Comparison of ENCODE assay signal across 1 cellular context in the genomic region with DNA sequence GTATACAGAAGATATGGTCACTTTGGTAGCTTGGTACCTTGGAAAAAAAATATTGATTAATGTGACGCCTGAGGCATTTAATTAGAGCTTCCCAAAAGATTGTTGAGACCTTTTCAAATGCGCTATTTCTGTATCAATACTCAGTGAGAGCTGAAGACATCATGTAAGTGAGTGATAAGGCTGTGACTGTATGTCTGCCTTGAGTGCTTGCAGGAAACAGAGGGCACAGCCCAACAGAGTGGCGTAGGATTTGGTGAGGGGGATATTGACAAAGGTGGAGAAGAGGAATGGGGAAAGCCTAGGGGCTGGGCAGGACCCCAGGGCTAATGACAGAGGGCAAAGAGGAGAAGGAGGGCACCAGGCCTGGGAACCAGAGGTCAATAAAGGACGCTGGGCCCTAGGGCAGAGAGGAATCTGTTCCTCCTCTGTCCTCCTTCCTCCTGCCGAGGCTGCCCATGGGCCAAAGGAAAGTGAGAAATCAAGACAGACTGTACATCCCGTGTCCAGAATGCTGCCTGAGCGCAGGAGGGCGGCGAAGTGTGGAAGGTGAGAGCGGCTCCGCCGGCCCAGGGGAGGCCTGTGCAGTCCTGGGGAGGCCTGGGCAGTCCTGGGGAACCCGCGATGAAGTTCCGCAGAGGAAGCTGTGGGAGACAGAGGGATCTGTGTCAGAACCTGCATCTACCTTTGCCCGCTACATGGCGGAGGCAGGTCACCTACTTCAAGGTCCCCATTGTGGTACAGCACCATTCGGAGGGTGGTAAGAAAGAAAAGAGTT.
TF ChIP-seq lines count a peak whose summit lies in the region.

No MANE protein-coding gene starts in this region.

TF ChIP-seq in GM23338, 12 proteins besides CTCF, POLR2A, EP300 and RAD21 (continued from another document):
- TF ChIP-seq, protein P1, sequence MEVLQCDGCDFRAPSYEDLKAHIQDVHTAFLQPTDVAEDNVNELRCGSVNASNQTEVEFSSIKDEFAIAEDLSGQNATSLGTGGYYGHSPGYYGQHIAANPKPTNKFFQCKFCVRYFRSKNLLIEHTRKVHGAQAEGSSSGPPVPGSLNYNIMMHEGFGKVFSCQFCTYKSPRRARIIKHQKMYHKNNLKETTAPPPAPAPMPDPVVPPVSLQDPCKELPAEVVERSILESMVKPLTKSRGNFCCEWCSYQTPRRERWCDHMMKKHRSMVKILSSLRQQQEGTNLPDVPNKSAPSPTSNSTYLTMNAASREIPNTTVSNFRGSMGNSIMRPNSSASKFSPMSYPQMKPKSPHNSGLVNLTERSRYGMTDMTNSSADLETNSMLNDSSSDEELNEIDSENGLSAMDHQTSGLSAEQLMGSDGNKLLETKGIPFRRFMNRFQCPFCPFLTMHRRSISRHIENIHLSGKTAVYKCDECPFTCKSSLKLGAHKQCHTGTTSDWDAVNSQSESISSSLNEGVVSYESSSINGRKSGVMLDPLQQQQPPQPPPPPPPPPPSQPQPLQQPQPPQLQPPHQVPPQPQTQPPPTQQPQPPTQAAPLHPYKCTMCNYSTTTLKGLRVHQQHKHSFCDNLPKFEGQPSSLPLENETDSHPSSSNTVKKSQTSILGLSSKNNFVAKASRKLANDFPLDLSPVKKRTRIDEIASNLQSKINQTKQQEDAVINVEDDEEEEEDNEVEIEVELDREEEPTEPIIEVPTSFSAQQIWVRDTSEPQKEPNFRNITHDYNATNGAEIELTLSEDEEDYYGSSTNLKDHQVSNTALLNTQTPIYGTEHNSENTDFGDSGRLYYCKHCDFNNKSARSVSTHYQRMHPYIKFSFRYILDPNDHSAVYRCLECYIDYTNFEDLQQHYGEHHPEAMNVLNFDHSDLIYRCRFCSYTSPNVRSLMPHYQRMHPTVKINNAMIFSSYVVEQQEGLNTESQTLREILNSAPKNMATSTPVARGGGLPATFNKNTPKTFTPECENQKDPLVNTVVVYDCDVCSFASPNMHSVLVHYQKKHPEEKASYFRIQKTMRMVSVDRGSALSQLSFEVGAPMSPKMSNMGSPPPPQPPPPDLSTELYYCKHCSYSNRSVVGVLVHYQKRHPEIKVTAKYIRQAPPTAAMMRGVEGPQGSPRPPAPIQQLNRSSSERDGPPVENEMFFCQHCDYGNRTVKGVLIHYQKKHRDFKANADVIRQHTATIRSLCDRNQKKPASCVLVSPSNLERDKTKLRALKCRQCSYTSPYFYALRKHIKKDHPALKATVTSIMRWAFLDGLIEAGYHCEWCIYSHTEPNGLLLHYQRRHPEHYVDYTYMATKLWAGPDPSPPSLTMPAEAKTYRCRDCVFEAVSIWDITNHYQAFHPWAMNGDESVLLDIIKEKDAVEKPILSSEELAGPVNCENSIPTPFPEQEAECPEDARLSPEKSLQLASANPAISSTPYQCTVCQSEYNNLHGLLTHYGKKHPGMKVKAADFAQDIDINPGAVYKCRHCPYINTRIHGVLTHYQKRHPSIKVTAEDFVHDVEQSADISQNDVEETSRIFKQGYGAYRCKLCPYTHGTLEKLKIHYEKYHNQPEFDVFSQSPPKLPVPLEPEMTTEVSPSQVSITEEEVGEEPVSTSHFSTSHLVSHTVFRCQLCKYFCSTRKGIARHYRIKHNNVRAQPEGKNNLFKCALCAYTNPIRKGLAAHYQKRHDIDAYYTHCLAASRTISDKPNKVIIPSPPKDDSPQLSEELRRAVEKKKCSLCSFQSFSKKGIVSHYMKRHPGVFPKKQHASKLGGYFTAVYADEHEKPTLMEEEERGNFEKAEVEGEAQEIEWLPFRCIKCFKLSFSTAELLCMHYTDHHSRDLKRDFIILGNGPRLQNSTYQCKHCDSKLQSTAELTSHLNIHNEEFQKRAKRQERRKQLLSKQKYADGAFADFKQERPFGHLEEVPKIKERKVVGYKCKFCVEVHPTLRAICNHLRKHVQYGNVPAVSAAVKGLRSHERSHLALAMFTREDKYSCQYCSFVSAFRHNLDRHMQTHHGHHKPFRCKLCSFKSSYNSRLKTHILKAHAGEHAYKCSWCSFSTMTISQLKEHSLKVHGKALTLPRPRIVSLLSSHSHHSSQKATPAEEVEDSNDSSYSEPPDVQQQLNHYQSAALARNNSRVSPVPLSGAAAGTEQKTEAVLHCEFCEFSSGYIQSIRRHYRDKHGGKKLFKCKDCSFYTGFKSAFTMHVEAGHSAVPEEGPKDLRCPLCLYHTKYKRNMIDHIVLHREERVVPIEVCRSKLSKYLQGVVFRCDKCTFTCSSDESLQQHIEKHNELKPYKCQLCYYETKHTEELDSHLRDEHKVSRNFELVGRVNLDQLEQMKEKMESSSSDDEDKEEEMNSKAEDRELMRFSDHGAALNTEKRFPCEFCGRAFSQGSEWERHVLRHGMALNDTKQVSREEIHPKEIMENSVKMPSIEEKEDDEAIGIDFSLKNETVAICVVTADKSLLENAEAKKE (CRISPR knock-in tag; IDR thresholded peaks at IDR 0.05) = no peak
- no peak for TF ChIP-seq POLR2AphosphoS5 (IDR thresholded peaks at IDR 0.05; ENCODE audit: low read depth)
- TF ChIP-seq STAT1 (IDR thresholded peaks at IDR 0.05; ENCODE audit: unreplicated experiment) = no peak
- TF ChIP-seq NANOG (IDR thresholded peaks at IDR 0.05; ENCODE audit: borderline replicate concordance) = no peak
- no peak for TF ChIP-seq CREB1 (CRISPR knock-in tag; IDR thresholded peaks at IDR 0.05; ENCODE audit: low read depth)
- TF ChIP-seq, protein P2, sequence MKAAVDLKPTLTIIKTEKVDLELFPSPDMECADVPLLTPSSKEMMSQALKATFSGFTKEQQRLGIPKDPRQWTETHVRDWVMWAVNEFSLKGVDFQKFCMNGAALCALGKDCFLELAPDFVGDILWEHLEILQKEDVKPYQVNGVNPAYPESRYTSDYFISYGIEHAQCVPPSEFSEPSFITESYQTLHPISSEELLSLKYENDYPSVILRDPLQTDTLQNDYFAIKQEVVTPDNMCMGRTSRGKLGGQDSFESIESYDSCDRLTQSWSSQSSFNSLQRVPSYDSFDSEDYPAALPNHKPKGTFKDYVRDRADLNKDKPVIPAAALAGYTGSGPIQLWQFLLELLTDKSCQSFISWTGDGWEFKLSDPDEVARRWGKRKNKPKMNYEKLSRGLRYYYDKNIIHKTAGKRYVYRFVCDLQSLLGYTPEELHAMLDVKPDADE (IDR thresholded peaks at IDR 0.05) = no peak
- TF ChIP-seq EZH2phosphoT487 (IDR thresholded peaks at IDR 0.05; ENCODE audit: unreplicated experiment) = no peak
